Comparison of ENCODE assay signal across 16 cellular contexts in genomic region chr12:89326260-89327040, GRCh38. TPM values are rescaled to one million over a fixed set of nuclear protein-coding genes. Genes with fewer than 3 reads are reported as not detected.
DNase-seq lines count a peak whose midpoint lies in the region; ATAC-seq and TF ChIP-seq lines count a peak whose summit lies in the region.
"Had no signal": no experiment of that assay in that cellular context is flagged by ENCODE, and none has a peak within 500 bp of the region (broad histone marks: within the 10 kb centered on the region; RNA-seq: fewer than 3 reads in every experiment).

No MANE protein-coding gene starts in this region.

- peaks cover 16% of the 10 kb centered on the region for H3K79me1 ChIP-seq in trophoblast cell (ENCODE audit: low read length)

- no peak overlapping the region for H3K14ac ChIP-seq in trophoblast cell (ENCODE audit: low read length)

- DNase-seq in coronary artery (ENCODE audit: low spot score), result no peak
- DNase-seq in left kidney (ENCODE audit: low read depth, low spot score), result peak; percentile 85
- peak; percentile 60 to 80 for DNase-seq in trophoblast cell
- no peak for DNase-seq in GF-D8 (lab: John Stamatoyannopoulos, UW)
- no peak for DNase-seq in activated CD4-positive, alpha-beta T cell treated with anti-CD3 and anti-CD28 coated beads for 4 hours
- no peak for DNase-seq in NCI-H146 treated with DMSO at 0.1 percent for 48 hours (lab: John Stamatoyannopoulos, UW; ENCODE audit: unreplicated experiment)
- DNase-seq: brain microvascular endothelial cell; naive thymus-derived CD4-positive, alpha-beta T cell; NCI-H187 treated with DMSO at 0.1 percent for 48 hours; NCI-H510A; stomach had no signal

- H3K9me3 ChIP-seq in HEK293 (ENCODE audit: control insufficient read depth, insufficient read depth, low read depth, low read length), result no peaks in the 10 kb centered on the region
- no peaks in the 10 kb centered on the region for H3K9me3 ChIP-seq in trophoblast cell (ENCODE audit: insufficient read depth, low read depth, low read length)
- H3K9me3 ChIP-seq: SJCRH30 had no signal

- no peak overlapping the region for H2AK5ac ChIP-seq in trophoblast cell (ENCODE audit: low read length)

- H3K23ac ChIP-seq in trophoblast cell (ENCODE audit: low read length), result no peak overlapping the region

- no peak overlapping the region for H4K12ac ChIP-seq in trophoblast cell (ENCODE audit: low read depth, low read length)

- H4K91ac ChIP-seq in trophoblast cell (ENCODE audit: low read depth, low read length), result no peak overlapping the region

- H3K4me1 ChIP-seq in HEK293 (ENCODE audit: control insufficient read depth, insufficient read depth, low read length) (peaks cover 18% of the 10 kb centered on the region), trophoblast cell (ENCODE audit: control insufficient read depth in 1 of 2, insufficient read depth in 2 of 2, low read length in 2 of 2) (peaks cover 16 to 24% of the 10 kb centered on the region in 2 experiments)
- H3K4me1 ChIP-seq: vagina had no signal

- TF ChIP-seq CTCF in HEK293 (tag by site-specific recombination; IDR thresholded peaks at IDR 0.05) (no peak), coronary artery (IDR thresholded peaks at IDR 0.05) (no peak)

- H3K9ac ChIP-seq in trophoblast cell (ENCODE audit: low read length), result no peak overlapping the region

- H2BK120ac ChIP-seq in trophoblast cell (ENCODE audit: insufficient read depth, low read length, poor library complexity), result peak overlapping the region; percentile 79

- peaks cover 2% of the 10 kb centered on the region for H3K79me2 ChIP-seq in trophoblast cell (ENCODE audit: control insufficient read depth, insufficient read depth, low read length, poor library complexity)

- H3K27me3 ChIP-seq in trophoblast cell (ENCODE audit: insufficient read depth, low read length), result no peaks in the 10 kb centered on the region
- H3K27me3 ChIP-seq: brain microvascular endothelial cell, SJCRH30, stomach, vagina had no signal

- no peak overlapping the region for H2BK12ac ChIP-seq in trophoblast cell (ENCODE audit: low read length)

- H3K36me3 ChIP-seq in HEK293 (ENCODE audit: control insufficient read depth in 2 of 2, insufficient read depth in 1 of 2, low read length in 2 of 2) (no peaks in the 10 kb centered on the region), trophoblast cell (ENCODE audit: control insufficient read depth in 1 of 2, insufficient read depth in 2 of 2, low read length in 2 of 2) (no peaks in the 10 kb centered on the region)
- H3K36me3 ChIP-seq: brain microvascular endothelial cell, SJCRH30, stomach, vagina had no signal

- H3K4me3 ChIP-seq in HEK293 (ENCODE audit: low read depth, low read length) (no peak overlapping the region), coronary artery (peak overlapping the region; percentile 1), trophoblast cell (ENCODE audit: low read depth, low read length) (no peak overlapping the region)
- H3K4me3 ChIP-seq: SJCRH30, stomach, vagina had no signal

- WGBS in trophoblast cell (ENCODE audit: extremely low coverage, insufficient coverage, insufficient read length), result no CpG with 5 or more reads among the region's 9 CpGs

- ATAC-seq in GM21619 (IDR thresholded peaks at IDR 0.05; ENCODE audit: unreplicated experiment), result no peak
- ATAC-seq: activated naive CD4-positive, alpha-beta T cell treated with anti-CD3 and anti-CD28 coated beads, Interleukin-2, amount 50 U/mL, for 72 hours; naive thymus-derived CD4-positive, alpha-beta T cell had no signal

- CTCF ChIA-PET in HEK293 (lab: Yijun Ruan, JAX), result interaction anchor here (0.5 to 0.6 kb wide), 2 partner anchors 12 to 24 kb away, joined by 3 read pairs; no protein-coding TSS in a partner anchor

- no peak overlapping the region; the same call in 1 of the 2 replicates for H3K27ac ChIP-seq in HEK293 (ENCODE audit: extremely low read depth, low read depth, low read length)
- peak overlapping the region in 1 of 2 donors; percentile 14 for H3K27ac ChIP-seq in coronary artery
- peak overlapping the region; percentile 42 for H3K27ac ChIP-seq in trophoblast cell (ENCODE audit: low read depth, low read length)
- H3K27ac ChIP-seq: brain microvascular endothelial cell, SJCRH30, vagina had no signal

- H3K18ac ChIP-seq in trophoblast cell (ENCODE audit: low read length), result no peak overlapping the region

- no peak overlapping the region for H4K8ac ChIP-seq in trophoblast cell (ENCODE audit: low read depth, low read length)

- POLR2A ChIA-PET in HEK293 (lab: Yijun Ruan, JAX), result no interaction called here

- no peak overlapping the region for H3K4ac ChIP-seq in trophoblast cell (ENCODE audit: low read depth, low read length)

- H2BK5ac ChIP-seq in trophoblast cell (ENCODE audit: low read depth, low read length, poor library complexity), result peak overlapping the region; percentile 86

- no peak overlapping the region for H3K4me2 ChIP-seq in trophoblast cell (ENCODE audit: low read length)

- no peak overlapping the region for H2AFZ ChIP-seq in trophoblast cell (ENCODE audit: insufficient read depth, low read length, poor library complexity)

TF ChIP-seq in HEK293, 187 proteins besides CTCF, POLR2A, EP300 and RAD21 (continues in another document):
- TF ChIP-seq SETDB1 (IDR thresholded peaks at IDR 0.05; ENCODE audit: insufficient read length, low read length) (no peak), HIC1 (tag by site-specific recombination; IDR thresholded peaks at IDR 0.05) (peak; percentile 51; the same call in 1 of the 2 replicates), GLI4 (tag by site-specific recombination; IDR thresholded peaks at IDR 0.05) (no peak), ZNF843 (tag by site-specific recombination; IDR thresholded peaks at IDR 0.05) (0 out of 2 replicates have a peak, but pooled peaks have one; percentile 32), ZFP69B (tag by site-specific recombination; IDR thresholded peaks at IDR 0.05) (no peak), ZXDB (tag by site-specific recombination; IDR thresholded peaks at IDR 0.05) (peak; percentile 76)
- TF ChIP-seq, protein P1, sequence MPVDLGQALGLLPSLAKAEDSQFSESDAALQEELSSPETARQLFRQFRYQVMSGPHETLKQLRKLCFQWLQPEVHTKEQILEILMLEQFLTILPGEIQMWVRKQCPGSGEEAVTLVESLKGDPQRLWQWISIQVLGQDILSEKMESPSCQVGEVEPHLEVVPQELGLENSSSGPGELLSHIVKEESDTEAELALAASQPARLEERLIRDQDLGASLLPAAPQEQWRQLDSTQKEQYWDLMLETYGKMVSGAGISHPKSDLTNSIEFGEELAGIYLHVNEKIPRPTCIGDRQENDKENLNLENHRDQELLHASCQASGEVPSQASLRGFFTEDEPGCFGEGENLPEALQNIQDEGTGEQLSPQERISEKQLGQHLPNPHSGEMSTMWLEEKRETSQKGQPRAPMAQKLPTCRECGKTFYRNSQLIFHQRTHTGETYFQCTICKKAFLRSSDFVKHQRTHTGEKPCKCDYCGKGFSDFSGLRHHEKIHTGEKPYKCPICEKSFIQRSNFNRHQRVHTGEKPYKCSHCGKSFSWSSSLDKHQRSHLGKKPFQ (tag by site-specific recombination; IDR thresholded peaks at IDR 0.05), result no peak; the same call in 1 of the 2 replicates
- TF ChIP-seq, protein P2, sequence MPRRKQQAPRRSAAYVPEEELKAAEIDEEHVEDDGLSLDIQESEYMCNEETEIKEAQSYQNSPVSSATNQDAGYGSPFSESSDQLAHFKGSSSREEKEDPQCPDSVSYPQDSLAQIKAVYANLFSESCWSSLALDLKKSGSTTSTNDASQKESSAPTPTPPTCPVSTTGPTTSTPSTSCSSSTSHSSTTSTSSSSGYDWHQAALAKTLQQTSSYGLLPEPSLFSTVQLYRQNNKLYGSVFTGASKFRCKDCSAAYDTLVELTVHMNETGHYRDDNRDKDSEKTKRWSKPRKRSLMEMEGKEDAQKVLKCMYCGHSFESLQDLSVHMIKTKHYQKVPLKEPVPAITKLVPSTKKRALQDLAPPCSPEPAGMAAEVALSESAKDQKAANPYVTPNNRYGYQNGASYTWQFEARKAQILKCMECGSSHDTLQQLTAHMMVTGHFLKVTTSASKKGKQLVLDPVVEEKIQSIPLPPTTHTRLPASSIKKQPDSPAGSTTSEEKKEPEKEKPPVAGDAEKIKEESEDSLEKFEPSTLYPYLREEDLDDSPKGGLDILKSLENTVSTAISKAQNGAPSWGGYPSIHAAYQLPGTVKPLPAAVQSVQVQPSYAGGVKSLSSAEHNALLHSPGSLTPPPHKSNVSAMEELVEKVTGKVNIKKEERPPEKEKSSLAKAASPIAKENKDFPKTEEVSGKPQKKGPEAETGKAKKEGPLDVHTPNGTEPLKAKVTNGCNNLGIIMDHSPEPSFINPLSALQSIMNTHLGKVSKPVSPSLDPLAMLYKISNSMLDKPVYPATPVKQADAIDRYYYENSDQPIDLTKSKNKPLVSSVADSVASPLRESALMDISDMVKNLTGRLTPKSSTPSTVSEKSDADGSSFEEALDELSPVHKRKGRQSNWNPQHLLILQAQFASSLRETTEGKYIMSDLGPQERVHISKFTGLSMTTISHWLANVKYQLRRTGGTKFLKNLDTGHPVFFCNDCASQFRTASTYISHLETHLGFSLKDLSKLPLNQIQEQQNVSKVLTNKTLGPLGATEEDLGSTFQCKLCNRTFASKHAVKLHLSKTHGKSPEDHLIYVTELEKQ (tag by site-specific recombination; IDR thresholded peaks at IDR 0.05; ENCODE audit: borderline replicate concordance), result no peak

RNA-seq across cellular contexts. Expression of gene DUSP6, which starts 25.9 kb away (rescaled TPM):
- 7.5 and 8.0 TPM in 2 replicates for polyA plus RNA-seq in trophoblast cell (2013)

Comparison
In these comparisons a context has a peak if more than half of its experiments do, and no peak if none do; other contexts are left out.
1. DNase-seq: peak in left kidney (single experiment) and trophoblast cell (2 of 2); none in coronary artery (single experiment), GF-D8 (single experiment), activated CD4-positive, alpha-beta T cell treated with anti-CD3 and anti-CD28 coated beads for 4 hours (0 of 2) and NCI-H146 treated with DMSO at 0.1 percent for 48 hours (single experiment).